ENCODE assay signal across 30 cellular contexts in the genomic region with DNA sequence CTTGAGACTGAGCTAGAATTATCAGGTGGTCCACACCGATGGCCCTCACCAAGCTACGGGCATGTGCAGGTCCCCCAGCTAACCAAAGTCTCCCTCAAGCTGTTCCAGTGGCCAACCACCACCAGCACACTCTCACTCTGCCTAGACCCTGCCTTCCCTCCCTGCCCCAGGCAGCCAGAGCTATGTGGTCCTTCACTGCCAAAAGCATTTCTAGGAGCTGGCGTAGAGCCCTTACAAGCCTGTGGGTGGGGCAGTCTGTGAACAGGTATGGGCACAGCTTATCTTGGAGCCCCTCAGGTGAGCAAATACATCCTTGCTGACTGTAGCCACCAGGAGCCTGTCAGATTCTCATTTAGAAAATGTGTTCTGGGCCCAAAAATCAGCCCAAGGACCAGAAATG.
"Had no signal": no experiment of that assay in that cellular context is flagged by ENCODE, and none has a peak within 500 bp of the region (broad histone marks: within the 10 kb centered on the region; RNA-seq: fewer than 3 reads in every experiment).

No MANE protein-coding gene starts in this region.

- H3K9me3 Mint-ChIP-seq: activated CD4-positive, alpha-beta memory T cell treated with anti-CD3 and anti-CD28 coated beads, Interleukin-2, amount 10 ng/mL, durations not matched to agents 7 days and 5 days; activated naive CD4-positive, alpha-beta T cell treated with anti-CD3 and anti-CD28 coated beads, Interleukin-2, amount 10 ng/mL, durations not matched to agents 7 days and 5 days; activated naive CD8-positive, alpha-beta T cell treated with anti-CD3 and anti-CD28 coated beads, Interleukin-2, amount 50 U/mL, for 24 hours; T-helper 1 cell treated with Interleukin-12 subunit alpha and Interleukin-12 subunit beta and Interleukin-4 antibody, amounts not matched to agents 30 μg/mL and 1 μg/mL, for 36 hours; T-helper 2 cell treated with Interferon-gamma antibody and Interleukin-4, amounts not matched to agents 5 μg/mL and 100 μg/mL, for 36 hours had no signal

- H3K27me3 ChIP-seq: brain microvascular endothelial cell, SJSA1 had no signal

- H3K4me3 Mint-ChIP-seq: activated CD4-positive, alpha-beta memory T cell treated with anti-CD3 and anti-CD28 coated beads, Interleukin-2, amount 10 ng/mL, durations not matched to agents 7 days and 5 days; activated CD8-positive, alpha-beta memory T cell treated with anti-CD3 and anti-CD28 coated beads, Interleukin-2, amount 10 ng/mL, durations not matched to agents 7 days and 5 days; activated naive CD4-positive, alpha-beta T cell treated with anti-CD3 and anti-CD28 coated beads, Interleukin-2, amount 10 ng/mL, durations not matched to agents 7 days and 5 days; activated naive CD8-positive, alpha-beta T cell; activated naive CD8-positive, alpha-beta T cell treated with anti-CD3 and anti-CD28 coated beads, Interleukin-2, amount 50 U/mL, for 24 hours; T-helper 1 cell treated with Interleukin-12 subunit alpha and Interleukin-12 subunit beta and Interleukin-4 antibody, amounts not matched to agents 30 μg/mL and 1 μg/mL, for 36 hours; T-helper 2 cell treated with Interferon-gamma antibody and Interleukin-4, amounts not matched to agents 5 μg/mL and 100 μg/mL, for 36 hours had no signal

- DNase-seq: activated CD4-positive, alpha-beta memory T cell treated with anti-CD3 and anti-CD28 coated beads, Interleukin-2, amount 10 ng/mL, durations not matched to agents 7 days and 5 days; activated CD4-positive, alpha-beta T cell treated with anti-CD3 and anti-CD28 coated beads for 1 hour; activated CD4-positive, alpha-beta T cell treated with anti-CD3 and anti-CD28 coated beads for 48 hours; activated CD4-positive, CD25-positive, alpha-beta regulatory T cell; activated CD8-positive, alpha-beta memory T cell treated with anti-CD3 and anti-CD28 coated beads for 24 hours; activated CD8-positive, alpha-beta memory T cell treated with anti-CD3 and anti-CD28 coated beads, Interleukin-2, amount 10 ng/mL, durations not matched to agents 7 days and 5 days; activated CD8-positive, alpha-beta memory T cell treated with anti-CD3 and anti-CD28 coated beads, Interleukin-2, amount 50 U/mL, for 48 hours; activated effector memory CD4-positive, alpha-beta T cell treated with Interleukin-2 at 50 U/mL for 16 hours; activated naive CD4-positive, alpha-beta T cell treated with anti-CD3 and anti-CD28 coated beads, Interleukin-2, amount 10 ng/mL, durations not matched to agents 7 days and 5 days; activated naive CD8-positive, alpha-beta T cell treated with anti-CD3 and anti-CD28 coated beads, Interleukin-2, amount 50 U/mL, for 24 hours; activated T-cell treated with anti-CD3 and anti-CD28 coated beads, Interleukin-2, amount 50 U/mL, for 48 hours; brain microvascular endothelial cell; central memory CD4-positive, alpha-beta T cell; NCI-H1092 treated with DMSO at 0.1 percent for 48 hours; NCI-H146; NCI-H187; NCI-H2029 treated with DMSO at 0.1 percent for 48 hours; NCI-H2107; NCI-H226; NCI-H446 treated with DMSO at 0.1 percent for 48 hours; RPMI8226; SHP77 treated with DMSO at 0.1 percent for 48 hours; SK-N-SH had no signal

- H3K9me3 ChIP-seq: SJSA1, SK-N-SH had no signal

- H3K4me1 Mint-ChIP-seq: activated CD4-positive, alpha-beta memory T cell treated with anti-CD3 and anti-CD28 coated beads, Interleukin-2, amount 10 ng/mL, durations not matched to agents 7 days and 5 days; activated CD8-positive, alpha-beta memory T cell treated with anti-CD3 and anti-CD28 coated beads, Interleukin-2, amount 10 ng/mL, durations not matched to agents 7 days and 5 days; activated naive CD4-positive, alpha-beta T cell treated with anti-CD3 and anti-CD28 coated beads, Interleukin-2, amount 10 ng/mL, durations not matched to agents 7 days and 5 days; activated naive CD8-positive, alpha-beta T cell treated with anti-CD3 and anti-CD28 coated beads, Interleukin-2, amount 50 U/mL, for 24 hours had no signal

- ATAC-seq: activated CD8-positive, alpha-beta memory T cell treated with anti-CD3 and anti-CD28 coated beads, Interleukin-2, amount 10 ng/mL, durations not matched to agents 7 days and 5 days; activated naive CD8-positive, alpha-beta T cell treated with anti-CD3 and anti-CD28 coated beads, Interleukin-2, amount 50 U/mL, for 24 hours; Panc1 had no signal

- H3K27ac Mint-ChIP-seq: activated CD4-positive, alpha-beta memory T cell treated with anti-CD3 and anti-CD28 coated beads, Interleukin-2, amount 10 ng/mL, durations not matched to agents 7 days and 5 days; activated CD8-positive, alpha-beta memory T cell treated with anti-CD3 and anti-CD28 coated beads, Interleukin-2, amount 10 ng/mL, durations not matched to agents 7 days and 5 days; activated naive CD4-positive, alpha-beta T cell treated with anti-CD3 and anti-CD28 coated beads, Interleukin-2, amount 10 ng/mL, durations not matched to agents 7 days and 5 days; activated naive CD8-positive, alpha-beta T cell; activated naive CD8-positive, alpha-beta T cell treated with anti-CD3 and anti-CD28 coated beads, Interleukin-2, amount 50 U/mL, for 24 hours; T-helper 1 cell treated with Interleukin-12 subunit alpha and Interleukin-12 subunit beta and Interleukin-4 antibody, amounts not matched to agents 30 μg/mL and 1 μg/mL, for 36 hours; T-helper 2 cell treated with Interferon-gamma antibody and Interleukin-4, amounts not matched to agents 5 μg/mL and 100 μg/mL, for 36 hours had no signal

- H3K4me2 ChIP-seq: SK-N-SH had no signal

- H3K4me3 ChIP-seq: SJSA1 had no signal

- H3K9ac ChIP-seq: SK-N-SH had no signal

- H3K36me3 Mint-ChIP-seq: activated CD8-positive, alpha-beta memory T cell treated with anti-CD3 and anti-CD28 coated beads, Interleukin-2, amount 10 ng/mL, durations not matched to agents 7 days and 5 days; activated naive CD4-positive, alpha-beta T cell treated with anti-CD3 and anti-CD28 coated beads, Interleukin-2, amount 10 ng/mL, durations not matched to agents 7 days and 5 days; activated naive CD8-positive, alpha-beta T cell had no signal

- FAIRE-seq: TTC549 had no signal

- H3K27ac ChIP-seq: brain microvascular endothelial cell, SJSA1, VCaP had no signal

- H3K4me1 ChIP-seq: SJSA1 had no signal

- H3K27me3 Mint-ChIP-seq: activated CD4-positive, alpha-beta memory T cell treated with anti-CD3 and anti-CD28 coated beads, Interleukin-2, amount 10 ng/mL, durations not matched to agents 7 days and 5 days; activated CD8-positive, alpha-beta memory T cell treated with anti-CD3 and anti-CD28 coated beads, Interleukin-2, amount 10 ng/mL, durations not matched to agents 7 days and 5 days; activated naive CD4-positive, alpha-beta T cell treated with anti-CD3 and anti-CD28 coated beads, Interleukin-2, amount 10 ng/mL, durations not matched to agents 7 days and 5 days; activated naive CD8-positive, alpha-beta T cell treated with anti-CD3 and anti-CD28 coated beads, Interleukin-2, amount 50 U/mL, for 24 hours had no signal

- H3K36me3 ChIP-seq: brain microvascular endothelial cell, SJSA1 had no signal
